40 cellular contexts compared by ENCODE assay signal in the genomic region with DNA sequence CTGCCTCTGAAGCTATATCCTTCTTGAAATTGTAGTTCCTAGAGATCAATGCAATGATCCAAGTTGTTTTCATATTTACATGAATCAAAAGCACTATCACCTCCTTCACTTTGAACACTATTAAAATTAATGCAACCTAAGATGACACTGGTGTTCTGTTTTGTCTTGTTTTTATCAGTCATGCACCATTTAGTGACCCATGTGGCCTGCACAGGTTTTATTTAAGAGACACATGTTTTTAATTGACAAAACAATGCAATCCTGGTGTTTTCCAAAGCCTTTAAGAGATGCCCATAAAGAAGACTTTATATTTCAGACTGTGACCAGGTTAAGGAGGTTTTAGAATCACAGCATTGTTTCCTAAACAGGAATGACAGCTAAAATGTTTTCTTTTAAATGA.
"Had no signal": no experiment of that assay in that cellular context is flagged by ENCODE, and none has a peak within 500 bp of the region (broad histone marks: within the 10 kb centered on the region; RNA-seq: fewer than 3 reads in every experiment).

No MANE protein-coding gene starts in this region.

- DNase-seq: activated effector memory CD4-positive, alpha-beta T cell treated with anti-CD3 and anti-CD28 coated beads, Interleukin-2, amount 50 U/mL, for 16 hours; activated effector memory CD4-positive, alpha-beta T cell treated with Interleukin-2 at 50 U/mL for 16 hours; activated gamma-delta T cell; activated gamma-delta T cell treated with Interleukin-2 at 50 U/mL for 16 hours; activated naive CD4-positive, alpha-beta T cell; activated naive CD4-positive, alpha-beta T cell treated with anti-CD3 and anti-CD28 coated beads for 36 hours; activated naive CD4-positive, alpha-beta T cell treated with anti-CD3 and anti-CD28 coated beads, Interleukin-2, amount 10 ng/mL, durations not matched to agents 7 days and 5 days; activated naive CD4-positive, alpha-beta T cell treated with anti-CD3 and anti-CD28 coated beads, Interleukin-2, amount 50 U/mL, for 16 hours; activated naive CD4-positive, alpha-beta T cell treated with Interleukin-2 at 50 U/mL for 16 hours; activated naive CD8-positive, alpha-beta T cell treated with anti-CD3 and anti-CD28 coated beads for 36 hours; activated naive CD8-positive, alpha-beta T cell treated with anti-CD3 and anti-CD28 coated beads, Interleukin-2, amount 10 ng/mL, durations not matched to agents 7 days and 5 days; activated naive CD8-positive, alpha-beta T cell treated with anti-CD3 and anti-CD28 coated beads, Interleukin-2, amount 50 U/mL, for 24 hours; activated T-cell treated with anti-CD3 and anti-CD28 coated beads, Interleukin-2, amount 50 U/mL, for 1 hour; activated T-cell treated with anti-CD3 and anti-CD28 coated beads, Interleukin-2, amount 50 U/mL, for 24 hours; activated T-cell treated with anti-CD3 and anti-CD28 coated beads, Interleukin-2, amount 50 U/mL, for 4 hours; activated T-cell treated with anti-CD3 and anti-CD28 coated beads, Interleukin-2, amount 50 U/mL, for 48 hours; activated T-cell treated with anti-CD3 and anti-CD28 coated beads, Interleukin-2, amount 50 U/mL, for 72 hours; adrenal gland; amniotic stem cell; amygdala; anterior cingulate cortex; aorta; body of pancreas; brain microvascular endothelial cell; caudate nucleus; central memory CD4-positive, alpha-beta T cell; cerebellar nuclear complex had no signal

- H3K36me3 Mint-ChIP-seq: activated naive CD4-positive, alpha-beta T cell treated with anti-CD3 and anti-CD28 coated beads, Interleukin-2, amount 10 ng/mL, durations not matched to agents 7 days and 5 days; activated naive CD4-positive, alpha-beta T cell treated with anti-CD3 and anti-CD28 coated beads, Interleukin-2, amount 50 U/mL, for 24 hours; activated naive CD4-positive, alpha-beta T cell treated with anti-CD3 and anti-CD28 coated beads, Interleukin-2, amount 50 U/mL, for 72 hours; activated naive CD8-positive, alpha-beta T cell; activated naive CD8-positive, alpha-beta T cell treated with anti-CD3 and anti-CD28 coated beads for 36 hours; activated naive CD8-positive, alpha-beta T cell treated with anti-CD3 and anti-CD28 coated beads, Interleukin-2, amount 10 ng/mL, durations not matched to agents 7 days and 5 days; brain had no signal

- H3K4me1 ChIP-seq: adrenal gland, ascending aorta, body of pancreas, breast epithelium had no signal

- H3K27ac ChIP-seq: adrenal gland, ascending aorta, body of pancreas, brain microvascular endothelial cell, breast epithelium, cardiac muscle cell had no signal

- H3K27me3 ChIP-seq: adrenal gland, ascending aorta, body of pancreas, brain microvascular endothelial cell, breast epithelium, cardiac muscle cell had no signal

- H3K9me3 Mint-ChIP-seq: activated naive CD4-positive, alpha-beta T cell treated with anti-CD3 and anti-CD28 coated beads for 36 hours; activated naive CD4-positive, alpha-beta T cell treated with anti-CD3 and anti-CD28 coated beads, Interleukin-2, amount 10 ng/mL, durations not matched to agents 7 days and 5 days; activated naive CD4-positive, alpha-beta T cell treated with anti-CD3 and anti-CD28 coated beads, Interleukin-2, amount 50 U/mL, for 24 hours; activated naive CD8-positive, alpha-beta T cell treated with anti-CD3 and anti-CD28 coated beads for 36 hours; activated naive CD8-positive, alpha-beta T cell treated with anti-CD3 and anti-CD28 coated beads, Interleukin-2, amount 10 ng/mL, durations not matched to agents 7 days and 5 days; activated naive CD8-positive, alpha-beta T cell treated with anti-CD3 and anti-CD28 coated beads, Interleukin-2, amount 50 U/mL, for 24 hours; activated T-cell treated with anti-CD3 and anti-CD28 coated beads, Interleukin-2, amount 50 U/mL, for 24 hours; activated T-cell treated with anti-CD3 and anti-CD28 coated beads, Interleukin-2, amount 50 U/mL, for 4 hours; activated T-cell treated with anti-CD3 and anti-CD28 coated beads, Interleukin-2, amount 50 U/mL, for 72 hours; activated T-helper 1 cell treated with anti-CD3 and anti-CD28 coated beads, Interleukin-12 subunit alpha, Interleukin-12 subunit beta, Interleukin-2, Interleukin-4 antibody, amounts not matched to agents 30 ng/mL and 10 ng/mL and 1 ng/mL, durations not matched to agents 14 hours and 24 hours and 36 hours; activated T-helper 2 cell treated with anti-CD3 and anti-CD28 coated beads, Interferon-gamma antibody, Interleukin-2, Interleukin-4, amounts not matched to agents 10 μg/mL and 5 μg/mL and 100 μg/mL, durations not matched to agents 14 hours and 24 hours and 36 hours; brain had no signal

- ATAC-seq: activated naive CD4-positive, alpha-beta T cell treated with anti-CD3 and anti-CD28 coated beads, Interleukin-2, amount 50 U/mL, for 72 hours; activated naive CD8-positive, alpha-beta T cell treated with anti-CD3 and anti-CD28 coated beads, Interleukin-2, amount 50 U/mL, for 24 hours; activated T-cell treated with anti-CD3 and anti-CD28 coated beads, Interleukin-2, amount 50 U/mL, for 4 hours; activated T-cell treated with anti-CD3 and anti-CD28 coated beads, Interleukin-2, amount 50 U/mL, for 72 hours; activated T-helper 17 cell treated with anti-CD3 and anti-CD28 coated beads, Interleukin-2, amount 50 U/mL, for 72 hours; body of pancreas had no signal

- H3K36me3 ChIP-seq: adrenal gland, ascending aorta, brain microvascular endothelial cell, breast epithelium, cardiac muscle cell had no signal

- H3K27me3 Mint-ChIP-seq: activated naive CD4-positive, alpha-beta T cell treated with anti-CD3 and anti-CD28 coated beads, Interleukin-2, amount 10 ng/mL, durations not matched to agents 7 days and 5 days; activated naive CD8-positive, alpha-beta T cell treated with anti-CD3 and anti-CD28 coated beads for 36 hours; activated naive CD8-positive, alpha-beta T cell treated with anti-CD3 and anti-CD28 coated beads, Interleukin-2, amount 50 U/mL, for 24 hours; activated T-cell treated with anti-CD3 and anti-CD28 coated beads, Interleukin-2, amount 50 U/mL, for 24 hours; activated T-helper 17 cell treated with anti-CD3 and anti-CD28 coated beads, Interleukin-2, amount 50 U/mL, for 72 hours; brain; central memory CD8-positive, alpha-beta T cell had no signal

- H3K9me3 ChIP-seq: adrenal gland, ascending aorta, body of pancreas, breast epithelium had no signal

- H3K27ac Mint-ChIP-seq: activated naive CD4-positive, alpha-beta T cell treated with anti-CD3 and anti-CD28 coated beads for 36 hours; activated naive CD4-positive, alpha-beta T cell treated with anti-CD3 and anti-CD28 coated beads, Interleukin-2, amount 10 ng/mL, durations not matched to agents 7 days and 5 days; activated naive CD4-positive, alpha-beta T cell treated with anti-CD3 and anti-CD28 coated beads, Interleukin-2, amount 50 U/mL, for 24 hours; activated naive CD4-positive, alpha-beta T cell treated with anti-CD3 and anti-CD28 coated beads, Interleukin-2, amount 50 U/mL, for 72 hours; activated naive CD8-positive, alpha-beta T cell; activated naive CD8-positive, alpha-beta T cell treated with anti-CD3 and anti-CD28 coated beads for 36 hours; activated naive CD8-positive, alpha-beta T cell treated with anti-CD3 and anti-CD28 coated beads, Interleukin-2, amount 10 ng/mL, durations not matched to agents 7 days and 5 days; activated naive CD8-positive, alpha-beta T cell treated with anti-CD3 and anti-CD28 coated beads, Interleukin-2, amount 50 U/mL, for 24 hours; activated T-cell treated with anti-CD3 and anti-CD28 coated beads, Interleukin-2, amount 50 U/mL, for 24 hours; activated T-cell treated with anti-CD3 and anti-CD28 coated beads, Interleukin-2, amount 50 U/mL, for 72 hours; activated T-helper 1 cell treated with anti-CD3 and anti-CD28 coated beads, Interleukin-12 subunit alpha, Interleukin-12 subunit beta, Interleukin-2, Interleukin-4 antibody, amounts not matched to agents 30 ng/mL and 10 ng/mL and 1 ng/mL, durations not matched to agents 14 hours and 24 hours and 36 hours; activated T-helper 17 cell treated with anti-CD3 and anti-CD28 coated beads, Interleukin-2, amount 50 U/mL, for 72 hours; activated T-helper 2 cell treated with anti-CD3 and anti-CD28 coated beads, Interferon-gamma antibody, Interleukin-2, Interleukin-4, amounts not matched to agents 10 μg/mL and 5 μg/mL and 100 μg/mL, durations not matched to agents 14 hours and 24 hours and 36 hours; brain had no signal

- H3K4me3 ChIP-seq: adrenal gland, ascending aorta, body of pancreas, breast epithelium, cardiac muscle cell had no signal

- FAIRE-seq: astrocyte, bronchial epithelial cell had no signal

- H3K4me1 Mint-ChIP-seq: activated naive CD4-positive, alpha-beta T cell treated with anti-CD3 and anti-CD28 coated beads, Interleukin-2, amount 10 ng/mL, durations not matched to agents 7 days and 5 days; activated naive CD4-positive, alpha-beta T cell treated with anti-CD3 and anti-CD28 coated beads, Interleukin-2, amount 50 U/mL, for 24 hours; activated naive CD8-positive, alpha-beta T cell treated with anti-CD3 and anti-CD28 coated beads for 36 hours; activated naive CD8-positive, alpha-beta T cell treated with anti-CD3 and anti-CD28 coated beads, Interleukin-2, amount 10 ng/mL, durations not matched to agents 7 days and 5 days; activated naive CD8-positive, alpha-beta T cell treated with anti-CD3 and anti-CD28 coated beads, Interleukin-2, amount 50 U/mL, for 24 hours; activated T-helper 17 cell treated with anti-CD3 and anti-CD28 coated beads, Interleukin-2, amount 50 U/mL, for 72 hours; central memory CD8-positive, alpha-beta T cell had no signal

- H3K4me3 Mint-ChIP-seq: activated naive CD4-positive, alpha-beta T cell treated with anti-CD3 and anti-CD28 coated beads for 36 hours; activated naive CD4-positive, alpha-beta T cell treated with anti-CD3 and anti-CD28 coated beads, Interleukin-2, amount 10 ng/mL, durations not matched to agents 7 days and 5 days; activated naive CD4-positive, alpha-beta T cell treated with anti-CD3 and anti-CD28 coated beads, Interleukin-2, amount 50 U/mL, for 24 hours; activated naive CD8-positive, alpha-beta T cell; activated naive CD8-positive, alpha-beta T cell treated with anti-CD3 and anti-CD28 coated beads for 36 hours; activated naive CD8-positive, alpha-beta T cell treated with anti-CD3 and anti-CD28 coated beads, Interleukin-2, amount 10 ng/mL, durations not matched to agents 7 days and 5 days; activated naive CD8-positive, alpha-beta T cell treated with anti-CD3 and anti-CD28 coated beads, Interleukin-2, amount 50 U/mL, for 24 hours; activated T-cell treated with anti-CD3 and anti-CD28 coated beads, Interleukin-2, amount 50 U/mL, for 24 hours; activated T-cell treated with anti-CD3 and anti-CD28 coated beads, Interleukin-2, amount 50 U/mL, for 4 hours; activated T-cell treated with anti-CD3 and anti-CD28 coated beads, Interleukin-2, amount 50 U/mL, for 72 hours; activated T-helper 1 cell treated with anti-CD3 and anti-CD28 coated beads, Interleukin-12 subunit alpha, Interleukin-12 subunit beta, Interleukin-2, Interleukin-4 antibody, amounts not matched to agents 30 ng/mL and 10 ng/mL and 1 ng/mL, durations not matched to agents 14 hours and 24 hours and 36 hours; activated T-helper 17 cell treated with anti-CD3 and anti-CD28 coated beads, Interleukin-2, amount 50 U/mL, for 72 hours; brain; central memory CD8-positive, alpha-beta T cell had no signal
